1 cellular context compared by ENCODE assay signal in genomic region chr1:67159233-67159632, GRCh38.
A peak's percentile ranks its signal among the peaks of the same experiment; 100 is the strongest.
TF ChIP-seq lines count a peak whose summit lies in the region.

No MANE protein-coding gene starts in this region.

TF ChIP-seq in K562, 482 proteins besides CTCF, POLR2A, EP300 and RAD21 (continued from another document):
- peak; percentile 32; the same call in 1 of the 2 replicates for TF ChIP-seq ATF3 (IDR thresholded peaks at IDR 0.05)
- no peak for TF ChIP-seq ATF3 (CRISPR knock-in tag; conservative IDR thresholded peaks at IDR 0.05)
- peak; percentile 55 for TF ChIP-seq FOSL1 (tag; conservative IDR thresholded peaks at IDR 0.05)
- no peak for TF ChIP-seq SMARCC2 (IDR thresholded peaks at IDR 0.05; ENCODE audit: low read depth)
- peak; percentile 71 for TF ChIP-seq ZNF766 (CRISPR knock-in tag; conservative IDR thresholded peaks at IDR 0.05)
- no peak for TF ChIP-seq VEZF1 (CRISPR knock-in tag; IDR thresholded peaks at IDR 0.05)
